Comparison of ENCODE assay signal across 8 cellular contexts in the genomic region with DNA sequence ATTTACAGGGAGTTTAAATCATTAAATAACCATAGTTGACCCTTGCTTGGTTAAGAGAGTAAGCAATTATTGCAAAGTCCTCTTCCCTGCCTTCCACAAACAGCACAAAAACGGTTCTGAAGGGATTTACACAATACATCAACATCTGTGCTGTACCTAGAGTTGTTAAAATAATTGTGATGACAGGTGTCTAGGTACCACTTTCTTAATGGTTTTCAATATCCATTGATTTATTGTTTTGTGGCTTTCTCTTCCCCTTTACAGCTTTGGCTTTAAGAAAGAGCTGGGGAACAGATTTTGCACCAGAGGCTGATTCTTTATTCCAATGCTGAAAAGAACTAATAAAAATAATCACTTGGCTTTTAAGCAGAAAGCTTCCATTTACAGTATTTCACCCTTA. TPM values are rescaled to one million over a fixed set of nuclear protein-coding genes. Genes with fewer than 3 reads are reported as not detected.
DNase-seq lines count a peak whose midpoint lies in the region; ATAC-seq and TF ChIP-seq lines count a peak whose summit lies in the region.

No MANE protein-coding gene starts in this region.

- no peak overlapping the region for H3K27ac Mint-ChIP-seq in activated CD8-positive, alpha-beta T cell treated with anti-CD3 and anti-CD28 coated beads, Interleukin-2, amount 10 ng/mL, durations not matched to agents 7 days and 5 days
- no peak overlapping the region for H3K27ac Mint-ChIP-seq in activated CD4-positive, alpha-beta memory T cell treated with anti-CD3 and anti-CD28 coated beads for 36 hours

- CTCF ChIA-PET in activated CD8-positive, alpha-beta T cell treated with anti-CD3 and anti-CD28 coated beads, Interleukin-2, amount 10 ng/mL, durations not matched to agents 7 days and 5 days (lab: Charles Lee), result interaction anchor here (1.0 to 2.6 kb wide), 2 partner anchors 1029 to 1042 kb away, joined by 3 to 18 read pairs; no protein-coding TSS in a partner anchor
- CTCF ChIA-PET in activated CD4-positive, alpha-beta memory T cell treated with anti-CD3 and anti-CD28 coated beads for 36 hours (lab: Charles Lee), result interaction anchor here (0.6 to 8.8 kb wide), 2 partner anchors 595 to 1028 kb away, joined by 4 to 107 read pairs; no protein-coding TSS in a partner anchor

- H3K27ac ChIP-seq in left ventricle myocardium inferior (replicated peaks) (peak overlapping the region; percentile 93), right lobe of liver (peak overlapping the region in 1 of 3 donors; percentile 9)

- H3K9me3 ChIP-seq in left ventricle myocardium inferior (replicated peaks), result no peaks in the 10 kb centered on the region
- no peaks in the 10 kb centered on the region for H3K9me3 ChIP-seq in adipocyte (ENCODE audit: control insufficient read depth, low read length)
- no peaks in the 10 kb centered on the region for H3K9me3 ChIP-seq in right lobe of liver

- H3K4me1 ChIP-seq in left ventricle myocardium inferior, result peaks cover 51% of the 10 kb centered on the region
- H3K4me1 ChIP-seq in adipocyte (ENCODE audit: control insufficient read depth, insufficient read depth, low read length), result peaks cover 15% of the 10 kb centered on the region
- H3K4me1 ChIP-seq in right lobe of liver, result peaks cover 0 to 10% (median 0%) of the 10 kb centered on the region in 4 donors

- H3K27me3 Mint-ChIP-seq in activated CD8-positive, alpha-beta T cell treated with anti-CD3 and anti-CD28 coated beads, Interleukin-2, amount 10 ng/mL, durations not matched to agents 7 days and 5 days (ENCODE audit: low read depth), result peaks cover 45% of the 10 kb centered on the region
- H3K27me3 Mint-ChIP-seq in activated CD4-positive, alpha-beta memory T cell treated with anti-CD3 and anti-CD28 coated beads for 36 hours, result peaks cover 43% of the 10 kb centered on the region

- DNase-seq in left ventricle myocardium inferior (no peak), Right ventricle myocardium inferior (ENCODE audit: missing footprints) (no peak), adipocyte (ENCODE audit: low read depth) (peak; percentile 12), right lobe of liver (no peak), COLO829 (ENCODE audit: low spot score) (no peak)
- DNase-seq in activated CD8-positive, alpha-beta T cell treated with anti-CD3 and anti-CD28 coated beads, Interleukin-2, amount 10 ng/mL, durations not matched to agents 7 days and 5 days, result no peak
- no peak for DNase-seq in activated CD4-positive, alpha-beta memory T cell treated with anti-CD3 and anti-CD28 coated beads for 36 hours

- intact Hi-C loops in left ventricle myocardium inferior (cut with micrococcal nuclease), result loop anchor here (5.0 to 10.0 kb wide), 2 partner anchors 552 to 1031 kb away; no protein-coding TSS in a partner anchor
- intact Hi-C loops in Right ventricle myocardium inferior (cut with DNase I), result loop anchor here (5.0 to 10.0 kb wide), 6 partner anchors 152 to 1822 kb away; no protein-coding TSS in a partner anchor
- intact Hi-C loops in right lobe of liver (cut with DNase I), result no loop called here
- intact Hi-C loops in activated CD4-positive, alpha-beta memory T cell treated with anti-CD3 and anti-CD28 coated beads for 36 hours (cut with micrococcal nuclease), result loop anchor here (1.0 to 5.0 kb wide), 2 partner anchors 191 to 673 kb away; no protein-coding TSS in a partner anchor

- no peaks in the 10 kb centered on the region for H3K36me3 Mint-ChIP-seq in activated CD8-positive, alpha-beta T cell treated with anti-CD3 and anti-CD28 coated beads, Interleukin-2, amount 10 ng/mL, durations not matched to agents 7 days and 5 days (ENCODE audit: low read depth)
- H3K36me3 Mint-ChIP-seq in activated CD4-positive, alpha-beta memory T cell treated with anti-CD3 and anti-CD28 coated beads for 36 hours, result peaks cover 4% of the 10 kb centered on the region

- POLR2A ChIA-PET in activated CD8-positive, alpha-beta T cell treated with anti-CD3 and anti-CD28 coated beads, Interleukin-2, amount 10 ng/mL, durations not matched to agents 7 days and 5 days (lab: Charles Lee), result interaction anchor here (0.8 kb wide), 1 partner anchor 475 kb away, joined by 3 read pairs; no protein-coding TSS in a partner anchor
- POLR2A ChIA-PET in activated CD4-positive, alpha-beta memory T cell treated with anti-CD3 and anti-CD28 coated beads for 36 hours (lab: Charles Lee), result interaction anchor here (0.6 kb wide), 1 partner anchor 88 kb away, joined by 6 read pairs; no protein-coding TSS in a partner anchor

- 0% methylated on average over 1 of the region's 1 CpG for WGBS in right lobe of liver (ENCODE audit: insufficient coverage, low coverage, low lambda C conversion rate, missing lambda C conversion rate)

- H3K4me3 ChIP-seq in left ventricle myocardium inferior (peak overlapping the region; percentile 85), adipocyte (ENCODE audit: low read length) (peak overlapping the region; percentile 94), right lobe of liver (peak overlapping the region in 2 of 3 donors; percentile 55 to 60)

- no peaks in the 10 kb centered on the region for H3K9me3 Mint-ChIP-seq in activated CD8-positive, alpha-beta T cell treated with anti-CD3 and anti-CD28 coated beads, Interleukin-2, amount 10 ng/mL, durations not matched to agents 7 days and 5 days (ENCODE audit: insufficient read depth)
- H3K9me3 Mint-ChIP-seq in activated CD4-positive, alpha-beta memory T cell treated with anti-CD3 and anti-CD28 coated beads for 36 hours, result no peaks in the 10 kb centered on the region

- TF ChIP-seq CTCF in left ventricle myocardium inferior (IDR thresholded peaks at IDR 0.05; ENCODE audit: borderline replicate concordance) (no peak), right lobe of liver (IDR thresholded peaks at IDR 0.05) (no peak)

- peaks cover 28% of the 10 kb centered on the region for H3K4me1 Mint-ChIP-seq in activated CD8-positive, alpha-beta T cell treated with anti-CD3 and anti-CD28 coated beads, Interleukin-2, amount 10 ng/mL, durations not matched to agents 7 days and 5 days (ENCODE audit: low read depth)
- peaks cover 22% of the 10 kb centered on the region for H3K4me1 Mint-ChIP-seq in activated CD4-positive, alpha-beta memory T cell treated with anti-CD3 and anti-CD28 coated beads for 36 hours (ENCODE audit: low read depth)

- ATAC-seq in Right ventricle myocardium inferior (no peak), right lobe of liver (no peak), GM21737 (IDR thresholded peaks at IDR 0.05; ENCODE audit: unreplicated experiment) (no peak)
- no peak for ATAC-seq in activated CD8-positive, alpha-beta T cell treated with anti-CD3 and anti-CD28 coated beads, Interleukin-2, amount 10 ng/mL, durations not matched to agents 7 days and 5 days

- H3K4me3 Mint-ChIP-seq in activated CD8-positive, alpha-beta T cell treated with anti-CD3 and anti-CD28 coated beads, Interleukin-2, amount 10 ng/mL, durations not matched to agents 7 days and 5 days, result no peak overlapping the region
- H3K4me3 Mint-ChIP-seq in activated CD4-positive, alpha-beta memory T cell treated with anti-CD3 and anti-CD28 coated beads for 36 hours, result no peak overlapping the region

- TF ChIP-seq POLR2A in right lobe of liver (IDR thresholded peaks at IDR 0.05), result no peak

- peak overlapping the region; percentile 89 for H3K9ac ChIP-seq in adipocyte (ENCODE audit: low read length)

- H3K27me3 ChIP-seq in left ventricle myocardium inferior (ENCODE audit: low read depth) (no peaks in the 10 kb centered on the region), adipocyte (replicated peaks; ENCODE audit: control insufficient read depth, insufficient read depth, low read length) (no peaks in the 10 kb centered on the region), right lobe of liver (no peaks in the 10 kb centered on the region)

- H3K36me3 ChIP-seq in left ventricle myocardium inferior (no peaks in the 10 kb centered on the region), adipocyte (ENCODE audit: control insufficient read depth, insufficient read depth, low read length, severe bottlenecking) (no peaks in the 10 kb centered on the region), right lobe of liver (no peaks in the 10 kb centered on the region)

RNA-seq across cellular contexts. Expression of gene SOX4, which starts 0.6 kb away (rescaled TPM):
- total RNA-seq in left ventricle myocardium inferior (3.8 TPM), Right ventricle myocardium inferior (7.8 TPM), right lobe of liver (10 to 100 TPM in 1 of 6 experiments, 1 to 10 TPM in 4, under 1 TPM in 1; 0.81 to 22.5 (median 2.4) TPM)
- under 1 TPM; 0.71 to 0.83 TPM for total RNA-seq in activated CD8-positive, alpha-beta T cell treated with anti-CD3 and anti-CD28 coated beads, Interleukin-2, amount 10 ng/mL, durations not matched to agents 7 days and 5 days
- under 1 TPM; 0.05 to 0.12 TPM for total RNA-seq in activated CD4-positive, alpha-beta memory T cell treated with anti-CD3 and anti-CD28 coated beads for 36 hours

Comparison
In these comparisons a context has a peak if more than half of its experiments do, and no peak if none do; other contexts are left out.
1. intact Hi-C loops: an anchor here in left ventricle myocardium inferior (5.0 to 10.0 kb wide), Right ventricle myocardium inferior (5.0 to 10.0 kb wide) and activated CD4-positive, alpha-beta memory T cell treated with anti-CD3 and anti-CD28 coated beads for 36 hours (1.0 to 5.0 kb wide); none called in right lobe of liver.